Comparison of ENCODE assay signal across 8 cellular contexts in genomic region chr9:86098793-86099694, GRCh38.
DNase-seq lines count a peak whose midpoint lies in the region; ATAC-seq and TF ChIP-seq lines count a peak whose summit lies in the region.

TSS of gene GOLM1 (minus strand) at chr9:86099558. CDS start at chr9:86079320, 20,238 bp downstream.

- TF ChIP-seq CTCF in OCI-LY1 (IDR thresholded peaks at IDR 0.05; ENCODE audit: low read length): no peak

- no peak within 1 kb of the TSS for H3K9ac ChIP-seq in OCI-LY1 (ENCODE audit: low read length)
- H3K9ac ChIP-seq in rectal smooth muscle tissue (ENCODE audit: low read length): peak within 1 kb of the TSS; percentile 32

- H2AFZ ChIP-seq in OCI-LY1 (ENCODE audit: low read length): no peak within 1 kb of the TSS

- H3K27ac ChIP-seq in OCI-LY1 (ENCODE audit: low read depth, low read length, poor library complexity, severe bottlenecking) (no peak within 1 kb of the TSS), rectal smooth muscle tissue (ENCODE audit: low read depth, low read length) (peak within 1 kb of the TSS; percentile 67)

- H3K4me2 ChIP-seq in OCI-LY1 (ENCODE audit: low read length): peak within 1 kb of the TSS; percentile 60

- H3K79me2 ChIP-seq in OCI-LY1 (ENCODE audit: insufficient read depth, low read length): no peaks in the 10 kb centered on the region

- peak; percentile 80 for ATAC-seq in GM19397 (IDR thresholded peaks at IDR 0.05; ENCODE audit: unreplicated experiment)
- ATAC-seq in HG03442 (IDR thresholded peaks at IDR 0.05; ENCODE audit: unreplicated experiment): peak; percentile 67

- no peaks in the 10 kb centered on the region for H3K9me2 ChIP-seq in OCI-LY1 (ENCODE audit: low read depth, low read length)

- H3K36me3 ChIP-seq in OCI-LY1 (ENCODE audit: insufficient read depth, low read length): no peaks in the 10 kb centered on the region
- no peaks in the 10 kb centered on the region for H3K36me3 ChIP-seq in rectal smooth muscle tissue (ENCODE audit: control insufficient read depth, insufficient read depth, low read length)

- H3K4me3 ChIP-seq in OCI-LY1 (ENCODE audit: low read depth, low read length, poor library complexity, severe bottlenecking) (peak within 1 kb of the TSS; percentile 45), rectal smooth muscle tissue (ENCODE audit: low read length) (peak within 1 kb of the TSS; percentile 89)

- no peaks in the 10 kb centered on the region for H3K9me3 ChIP-seq in OCI-LY1 (ENCODE audit: low read length)

- H3F3A ChIP-seq in OCI-LY1 (ENCODE audit: insufficient read depth, low read length): no peaks in the 10 kb centered on the region

- H3K27me3 ChIP-seq in OCI-LY1 (ENCODE audit: insufficient read depth, low read length) (peaks cover 3% of the 10 kb centered on the region; the same call in 1 of the 2 replicates), rectal smooth muscle tissue (ENCODE audit: control insufficient read depth, insufficient read depth, low read length) (no peaks in the 10 kb centered on the region)

- DNase-seq in DMS153 (lab: John Stamatoyannopoulos, UW) (peak; percentile 22), astrocyte of the hippocampus (ENCODE audit: low read depth, low spot score) (peak; percentile 90), hepatic stellate cell (ENCODE audit: low spot score) (peak; percentile 73), pons (ENCODE audit: low spot score) (no peak)

- H3K4me1 ChIP-seq in OCI-LY1 (ENCODE audit: insufficient read depth, low read length, severe bottlenecking): no peaks in the 10 kb centered on the region
- H3K4me1 ChIP-seq in rectal smooth muscle tissue (ENCODE audit: control insufficient read depth, insufficient read depth, low read length): peaks cover 2% of the 10 kb centered on the region

- no peaks in the 10 kb centered on the region for H4K20me1 ChIP-seq in OCI-LY1 (ENCODE audit: insufficient read depth, low read length)
